In the genomic region with DNA sequence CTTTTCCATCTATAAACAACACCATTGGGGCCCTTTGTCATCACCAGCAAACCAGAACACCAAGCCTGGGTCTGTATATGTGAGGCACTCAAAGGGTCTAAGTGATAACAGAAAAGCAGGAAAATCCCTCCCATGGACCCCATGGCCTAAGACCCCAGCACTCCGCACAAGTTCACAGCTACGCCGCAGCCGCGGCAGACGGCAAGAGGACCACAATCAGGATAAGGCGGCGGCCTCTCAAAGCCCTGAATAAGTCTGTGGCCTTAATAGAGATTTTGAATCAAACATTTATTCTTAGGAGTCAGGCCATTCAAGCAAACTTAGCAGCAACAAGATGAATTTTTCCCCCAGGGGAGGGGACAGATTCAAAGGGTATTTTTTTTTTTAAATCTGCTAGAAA, we compare ENCODE assay signal across 1 cellular context.
TF ChIP-seq lines count a peak whose summit lies in the region.

No MANE protein-coding gene starts in this region.

TF ChIP-seq in HepG2, 621 proteins besides CTCF, POLR2A, EP300 and RAD21:
- peak; percentile 12 for TF ChIP-seq RBM39 (IDR thresholded peaks at IDR 0.05; ENCODE audit: low read depth, low read length, poor library complexity, severe bottlenecking)
- no peak for TF ChIP-seq ATRX (CRISPR knock-in tag; IDR thresholded peaks at IDR 0.05; ENCODE audit: borderline replicate concordance)
- no peak for TF ChIP-seq ARID5B (CRISPR knock-in tag; IDR thresholded peaks at IDR 0.05)
- TF ChIP-seq, protein P1, sequence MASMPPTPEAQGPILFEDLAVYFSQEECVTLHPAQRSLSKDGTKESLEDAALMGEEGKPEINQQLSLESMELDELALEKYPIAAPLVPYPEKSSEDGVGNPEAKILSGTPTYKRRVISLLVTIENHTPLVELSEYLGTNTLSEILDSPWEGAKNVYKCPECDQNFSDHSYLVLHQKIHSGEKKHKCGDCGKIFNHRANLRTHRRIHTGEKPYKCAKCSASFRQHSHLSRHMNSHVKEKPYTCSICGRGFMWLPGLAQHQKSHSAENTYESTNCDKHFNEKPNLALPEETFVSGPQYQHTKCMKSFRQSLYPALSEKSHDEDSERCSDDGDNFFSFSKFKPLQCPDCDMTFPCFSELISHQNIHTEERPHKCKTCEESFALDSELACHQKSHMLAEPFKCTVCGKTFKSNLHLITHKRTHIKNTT (CRISPR knock-in tag; IDR thresholded peaks at IDR 0.05) = no peak
